In genomic region chrX:45765726-45766125, GRCh38 we compare ENCODE assay signal across 12 cellular contexts.
DNase-seq lines count a peak whose midpoint lies in the region; ATAC-seq and TF ChIP-seq lines count a peak whose summit lies in the region.
"Had no signal": no experiment of that assay in that cellular context is flagged by ENCODE, and none has a peak within 500 bp of the region (broad histone marks: within the 10 kb centered on the region; RNA-seq: fewer than 3 reads in every experiment).

No MANE protein-coding gene starts in this region.

- no peak overlapping the region for H3K4me2 ChIP-seq in hepatocyte

- peak overlapping the region; percentile 86 for H3K4me3 Mint-ChIP-seq in activated T-cell treated with anti-CD3 and anti-CD28 coated beads, Interleukin-2, amount 50 U/mL, for 24 hours
- H3K4me3 Mint-ChIP-seq in stimulated activated memory B cell treated with anti-CD40 and anti-IgM and Interleukin-4, amounts not matched to agents 10 μg/mL and 1 μg/mL and 100 μg/mL, for 72 hours, result no peak overlapping the region
- H3K4me3 Mint-ChIP-seq: stimulated activated naive B cell treated with anti-CD40 and anti-IgM and Interleukin-4, amounts not matched to agents 10 μg/mL and 1 μg/mL and 100 μg/mL, for 72 hours had no signal

- no peaks in the 10 kb centered on the region for H4K20me1 ChIP-seq in hepatocyte (ENCODE audit: insufficient read depth, poor library complexity, severe bottlenecking)

- H3K36me3 Mint-ChIP-seq in activated T-cell treated with anti-CD3 and anti-CD28 coated beads, Interleukin-2, amount 50 U/mL, for 24 hours (ENCODE audit: low read depth), result peaks cover 85% of the 10 kb centered on the region
- H3K36me3 Mint-ChIP-seq in stimulated activated memory B cell treated with anti-CD40 and anti-IgM and Interleukin-4, amounts not matched to agents 10 μg/mL and 1 μg/mL and 100 μg/mL, for 72 hours, result peaks cover 5% of the 10 kb centered on the region

- H3K9me3 ChIP-seq in RWPE2 (ENCODE audit: severe bottlenecking) (no peaks in the 10 kb centered on the region), hepatocyte (ENCODE audit: low read depth) (no peaks in the 10 kb centered on the region)

- H3K4me3 ChIP-seq in RWPE2 (ENCODE audit: severe bottlenecking) (peak overlapping the region; percentile 53), hepatocyte (no peak overlapping the region)

- peak overlapping the region; percentile 60 for H3K27ac Mint-ChIP-seq in activated T-cell treated with anti-CD3 and anti-CD28 coated beads, Interleukin-2, amount 50 U/mL, for 24 hours
- peak overlapping the region; percentile 64 for H3K27ac Mint-ChIP-seq in stimulated activated memory B cell treated with anti-CD40 and anti-IgM and Interleukin-4, amounts not matched to agents 10 μg/mL and 1 μg/mL and 100 μg/mL, for 72 hours
- H3K27ac Mint-ChIP-seq: stimulated activated naive B cell treated with anti-CD40 and anti-IgM and Interleukin-4, amounts not matched to agents 10 μg/mL and 1 μg/mL and 100 μg/mL, for 72 hours had no signal

- WGBS in hepatocyte (ENCODE audit: low lambda C conversion rate, missing lambda C conversion rate), result 84% methylated on average over 4 of the region's 4 CpGs

- H3K9me2 ChIP-seq in hepatocyte (replicated peaks; ENCODE audit: insufficient read depth), result no peaks in the 10 kb centered on the region

- no peak for DNase-seq in activated T-cell treated with anti-CD3 and anti-CD28 coated beads, Interleukin-2, amount 50 U/mL, for 24 hours
- DNase-seq in activated T-cell treated with anti-CD3 and anti-CD28 coated beads, Interleukin-2, amount 50 U/mL, for 48 hours, result no peak
- no peak for DNase-seq in RWPE2 (ENCODE audit: low spot score)
- DNase-seq in epithelial cell of prostate (ENCODE audit: low read depth, low spot score), result no peak
- no peak for DNase-seq in DMS53 (lab: John Stamatoyannopoulos, UW)
- no peak for DNase-seq in RPMI8226
- no peak for DNase-seq in hepatocyte (ENCODE audit: low spot score)
- DNase-seq: activated CD8-positive, alpha-beta memory T cell treated with anti-CD3 and anti-CD28 coated beads for 24 hours; NCI-H2081 treated with DMSO at 0.1 percent for 48 hours; Right ventricle myocardium superior; stimulated activated naive B cell treated with anti-CD40 and anti-IgM and Interleukin-4, amounts not matched to agents 10 μg/mL and 1 μg/mL and 100 μg/mL, for 72 hours had no signal

- no peaks in the 10 kb centered on the region for H3K27me3 ChIP-seq in RWPE2 (ENCODE audit: insufficient read depth, poor library complexity, severe bottlenecking)
- H3K27me3 ChIP-seq in hepatocyte, result no peaks in the 10 kb centered on the region

- TF ChIP-seq CTCF in RWPE2 (IDR thresholded peaks at IDR 0.05; ENCODE audit: poor library complexity, severe bottlenecking), result no peak
- TF ChIP-seq CTCF in hepatocyte (IDR thresholded peaks at IDR 0.05; ENCODE audit: poor library complexity), result no peak

- H3K79me2 ChIP-seq in hepatocyte, result peaks cover 78% of the 10 kb centered on the region

- H3K36me3 ChIP-seq in RWPE2 (ENCODE audit: low read depth) (peaks cover 95% of the 10 kb centered on the region), hepatocyte (replicated peaks; ENCODE audit: insufficient read depth, low read depth) (no peaks in the 10 kb centered on the region)

- H2AFZ ChIP-seq in hepatocyte, result no peak overlapping the region

- peaks cover 56% of the 10 kb centered on the region for H3K4me1 ChIP-seq in RWPE2 (ENCODE audit: insufficient read depth, poor library complexity, severe bottlenecking)
- peaks cover 8% of the 10 kb centered on the region for H3K4me1 ChIP-seq in hepatocyte (ENCODE audit: insufficient read depth)

- H3K4me1 Mint-ChIP-seq in activated T-cell treated with anti-CD3 and anti-CD28 coated beads, Interleukin-2, amount 50 U/mL, for 24 hours (ENCODE audit: low read depth), result peaks cover 44% of the 10 kb centered on the region
- peaks cover 41% of the 10 kb centered on the region for H3K4me1 Mint-ChIP-seq in stimulated activated memory B cell treated with anti-CD40 and anti-IgM and Interleukin-4, amounts not matched to agents 10 μg/mL and 1 μg/mL and 100 μg/mL, for 72 hours

- H3K27ac ChIP-seq in RWPE2 (ENCODE audit: poor library complexity, severe bottlenecking) (peak overlapping the region; percentile 97), epithelial cell of prostate (peak overlapping the region; percentile 96), hepatocyte (no peak overlapping the region)

- peak; percentile 27; the same call in 2 of the 3 replicates for ATAC-seq in RWPE2 (ENCODE audit: low read depth)
- no peak for ATAC-seq in stimulated activated memory B cell treated with anti-CD40 and anti-IgM and Interleukin-4, amounts not matched to agents 10 μg/mL and 1 μg/mL and 100 μg/mL, for 72 hours
- ATAC-seq: stimulated activated naive B cell treated with anti-CD40 and anti-IgM and Interleukin-4, amounts not matched to agents 10 μg/mL and 1 μg/mL and 100 μg/mL, for 72 hours had no signal

- no peaks in the 10 kb centered on the region for H3K9me3 Mint-ChIP-seq in activated T-cell treated with anti-CD3 and anti-CD28 coated beads, Interleukin-2, amount 50 U/mL, for 24 hours
- H3K9me3 Mint-ChIP-seq in stimulated activated memory B cell treated with anti-CD40 and anti-IgM and Interleukin-4, amounts not matched to agents 10 μg/mL and 1 μg/mL and 100 μg/mL, for 72 hours, result no peaks in the 10 kb centered on the region
- H3K9me3 Mint-ChIP-seq: stimulated activated naive B cell treated with anti-CD40 and anti-IgM and Interleukin-4, amounts not matched to agents 10 μg/mL and 1 μg/mL and 100 μg/mL, for 72 hours had no signal

- H3K27me3 Mint-ChIP-seq in activated T-cell treated with anti-CD3 and anti-CD28 coated beads, Interleukin-2, amount 50 U/mL, for 24 hours, result peaks cover 42% of the 10 kb centered on the region
- no peaks in the 10 kb centered on the region for H3K27me3 Mint-ChIP-seq in stimulated activated memory B cell treated with anti-CD40 and anti-IgM and Interleukin-4, amounts not matched to agents 10 μg/mL and 1 μg/mL and 100 μg/mL, for 72 hours
- H3K27me3 Mint-ChIP-seq: stimulated activated naive B cell treated with anti-CD40 and anti-IgM and Interleukin-4, amounts not matched to agents 10 μg/mL and 1 μg/mL and 100 μg/mL, for 72 hours had no signal
